In genomic region chr3:60579734-60580133, GRCh38 we compare ENCODE assay signal across 16 cellular contexts.
DNase-seq lines count a peak whose midpoint lies in the region; ATAC-seq, FAIRE-seq and TF ChIP-seq lines count a peak whose summit lies in the region.
"Had no signal": no experiment of that assay in that cellular context is flagged by ENCODE, and none has a peak within 500 bp of the region (broad histone marks: within the 10 kb centered on the region; RNA-seq: fewer than 3 reads in every experiment).

No MANE protein-coding gene starts in this region.

- no peaks in the 10 kb centered on the region for H3K36me3 ChIP-seq in astrocyte (ENCODE audit: insufficient read depth, low read length)
- H3K36me3 ChIP-seq: cardiac muscle cell, esophagus squamous epithelium, left ventricle myocardium inferior had no signal

- H3K4me1 ChIP-seq in astrocyte (ENCODE audit: insufficient read depth, low read length): peaks cover 7% of the 10 kb centered on the region
- H3K4me1 ChIP-seq: left ventricle myocardium inferior had no signal

- CTCF ChIA-PET in AG04449 (lab: Yijun Ruan, JAX): interaction anchor here (0.9 to 1.8 kb wide), 2 partner anchors 8 to 369 kb away, joined by 3 to 5 read pairs; no protein-coding TSS in a partner anchor

- DNase-seq in AG04449 (ENCODE audit: low read depth, low spot score): peak; percentile 90
- peak; percentile 67 for DNase-seq in H4 (ENCODE audit: low spot score)
- peak; percentile 94 for DNase-seq in astrocyte (ENCODE audit: low read depth)
- no peak for DNase-seq in LoVo (ENCODE audit: low spot score)
- DNase-seq in NCI-H2081 treated with DMSO at 0.1 percent for 48 hours (lab: John Stamatoyannopoulos, UW): no peak
- no peak for DNase-seq in activated T-cell treated with anti-CD3 and anti-CD28 coated beads, Interleukin-2, amount 50 U/mL, for 72 hours
- no peak for DNase-seq in NCI-H526 treated with DMSO at 0.1 percent for 48 hours (lab: John Stamatoyannopoulos, UW)
- DNase-seq: activated B cell treated with CpG ODN at 0.5 μM for 24 hours; activated T-cell treated with anti-CD3 and anti-CD28 coated beads, Interleukin-2, amount 50 U/mL, for 24 hours; C1 segment of cervical spinal cord; esophagus squamous epithelium; left ventricle myocardium inferior; NCI-H1694 had no signal

- peaks cover 9% of the 10 kb centered on the region for H3K4me1 Mint-ChIP-seq in astrocyte (ENCODE audit: low read depth, unreplicated experiment)
- no peaks in the 10 kb centered on the region for H3K4me1 Mint-ChIP-seq in activated T-cell treated with anti-CD3 and anti-CD28 coated beads, Interleukin-2, amount 50 U/mL, for 72 hours (ENCODE audit: low read depth)

- no peaks in the 10 kb centered on the region for H3K9me3 ChIP-seq in astrocyte (ENCODE audit: insufficient read depth, low read depth, low read length)
- H3K9me3 ChIP-seq: esophagus squamous epithelium, left ventricle myocardium inferior had no signal

- H3K9me3 Mint-ChIP-seq in astrocyte (ENCODE audit: unreplicated experiment): no peaks in the 10 kb centered on the region
- no peaks in the 10 kb centered on the region for H3K9me3 Mint-ChIP-seq in activated T-cell treated with anti-CD3 and anti-CD28 coated beads, Interleukin-2, amount 50 U/mL, for 72 hours
- H3K9me3 Mint-ChIP-seq: activated B cell treated with CpG ODN at 0.5 μM for 24 hours; activated T-cell treated with anti-CD3 and anti-CD28 coated beads, Interleukin-2, amount 50 U/mL, for 24 hours had no signal

- H3K4me3 Mint-ChIP-seq in astrocyte (ENCODE audit: unreplicated experiment): no peak overlapping the region
- H3K4me3 Mint-ChIP-seq in activated T-cell treated with anti-CD3 and anti-CD28 coated beads, Interleukin-2, amount 50 U/mL, for 72 hours: no peak overlapping the region
- H3K4me3 Mint-ChIP-seq: activated B cell treated with CpG ODN at 0.5 μM for 24 hours; activated T-cell treated with anti-CD3 and anti-CD28 coated beads, Interleukin-2, amount 50 U/mL, for 24 hours had no signal

- H3K27me3 ChIP-seq in astrocyte (ENCODE audit: insufficient read depth, low read length): no peaks in the 10 kb centered on the region
- H3K27me3 ChIP-seq: cardiac muscle cell, esophagus squamous epithelium had no signal

- no peaks in the 10 kb centered on the region for H3K27me3 Mint-ChIP-seq in astrocyte (ENCODE audit: low read depth, unreplicated experiment)
- H3K27me3 Mint-ChIP-seq in activated T-cell treated with anti-CD3 and anti-CD28 coated beads, Interleukin-2, amount 50 U/mL, for 72 hours (ENCODE audit: low read depth): no peaks in the 10 kb centered on the region
- H3K27me3 Mint-ChIP-seq: activated B cell treated with CpG ODN at 0.5 μM for 24 hours; activated T-cell treated with anti-CD3 and anti-CD28 coated beads, Interleukin-2, amount 50 U/mL, for 24 hours had no signal

- no peak overlapping the region for H3K4me2 ChIP-seq in astrocyte (ENCODE audit: low read length)

- no peaks in the 10 kb centered on the region for H4K20me1 ChIP-seq in astrocyte (ENCODE audit: insufficient read depth, low read length)

- ATAC-seq in activated T-cell treated with anti-CD3 and anti-CD28 coated beads, Interleukin-2, amount 50 U/mL, for 72 hours (replicated peaks in 1 of 2): no peak

- TF ChIP-seq CTCF in AG04449 (IDR thresholded peaks at IDR 0.05; ENCODE audit: insufficient read depth, low read length, missing control alignments) (no peak), astrocyte (IDR thresholded peaks at IDR 0.05; ENCODE audit: insufficient read depth, low read depth, low read length) (no peak)

- H3K27ac Mint-ChIP-seq in astrocyte (ENCODE audit: unreplicated experiment): peak overlapping the region; percentile 96
- no peak overlapping the region for H3K27ac Mint-ChIP-seq in activated T-cell treated with anti-CD3 and anti-CD28 coated beads, Interleukin-2, amount 50 U/mL, for 72 hours
- H3K27ac Mint-ChIP-seq: activated B cell treated with CpG ODN at 0.5 μM for 24 hours; activated T-cell treated with anti-CD3 and anti-CD28 coated beads, Interleukin-2, amount 50 U/mL, for 24 hours had no signal

- H3K9ac ChIP-seq in astrocyte (ENCODE audit: low read length): no peak overlapping the region

- H3K36me3 Mint-ChIP-seq in astrocyte (ENCODE audit: low read depth, unreplicated experiment): no peaks in the 10 kb centered on the region
- no peaks in the 10 kb centered on the region for H3K36me3 Mint-ChIP-seq in activated T-cell treated with anti-CD3 and anti-CD28 coated beads, Interleukin-2, amount 50 U/mL, for 72 hours (ENCODE audit: insufficient read depth in 2 of 2)

- no peak overlapping the region for H2AFZ ChIP-seq in astrocyte (ENCODE audit: low read depth, low read length)

- POLR2A ChIA-PET in AG04449 (lab: Yijun Ruan, JAX): no interaction called here

- no peak overlapping the region for H3K4me3 ChIP-seq in AG04449 (ENCODE audit: low read depth, low read length)
- H3K4me3 ChIP-seq in astrocyte (ENCODE audit: insufficient read depth, low read depth, low read length): no peak overlapping the region
- H3K4me3 ChIP-seq: cardiac muscle cell, esophagus squamous epithelium, left ventricle myocardium inferior had no signal

- no peaks in the 10 kb centered on the region for H3K79me2 ChIP-seq in astrocyte (ENCODE audit: insufficient read depth, low read length)

- FAIRE-seq in astrocyte (lab: Jason Lieb, UNC) (peak; percentile 85), islet of Langerhans (lab: Jason Lieb, UNC) (peak; percentile 99)

- peak overlapping the region; percentile 40 for H3K27ac ChIP-seq in astrocyte (ENCODE audit: low read depth, low read length)
- H3K27ac ChIP-seq: cardiac muscle cell, esophagus squamous epithelium, HL-60, left ventricle myocardium inferior had no signal

Comparison
In these comparisons a context has a peak if more than half of its experiments do, and no peak if none do; other contexts are left out.
1. DNase-seq: peak in AG04449 (single experiment), H4 (single experiment) and astrocyte (single experiment); none in LoVo (single experiment), NCI-H2081 treated with DMSO at 0.1 percent for 48 hours (single experiment), activated T-cell treated with anti-CD3 and anti-CD28 coated beads, Interleukin-2, amount 50 U/mL, for 72 hours (0 of 2) and NCI-H526 treated with DMSO at 0.1 percent for 48 hours (single experiment).